15 cellular contexts compared by ENCODE assay signal in genomic region chr3:74027121-74027520, GRCh38.
DNase-seq lines count a peak whose midpoint lies in the region; ATAC-seq, FAIRE-seq and TF ChIP-seq lines count a peak whose summit lies in the region.
"Had no signal": no experiment of that assay in that cellular context is flagged by ENCODE, and none has a peak within 500 bp of the region (broad histone marks: within the 10 kb centered on the region; RNA-seq: fewer than 3 reads in every experiment).

No MANE protein-coding gene starts in this region.

- H3K27me3 ChIP-seq in mesenchymal stem cell (ENCODE audit: control insufficient read depth in 1 of 2, insufficient read depth in 1 of 2, low read length in 2 of 2) (no peaks in the 10 kb centered on the region), smooth muscle cell (ENCODE audit: low read depth) (no peaks in the 10 kb centered on the region), Peyer's patch (no peaks in the 10 kb centered on the region)
- H3K27me3 ChIP-seq: BLaER1 treated with 17β-estradiol and CSF1 and Interleukin-3, amounts not matched to agents 10 nM and 100 nM had no signal

- no peak overlapping the region for H3K23ac ChIP-seq in mesenchymal stem cell (ENCODE audit: low read length in 2 of 2)

- H3K9ac ChIP-seq in mesenchymal stem cell (ENCODE audit: low read length) (no peak overlapping the region), smooth muscle cell (ENCODE audit: low read depth) (no peak overlapping the region)
- H3K9ac ChIP-seq: BLaER1 treated with 17β-estradiol and CSF1 and Interleukin-3, amounts not matched to agents 10 nM and 100 nM had no signal

- no peak for ATAC-seq in activated CD8-positive, alpha-beta T cell treated with anti-CD3 and anti-CD28 coated beads, Interleukin-2, amount 10 ng/mL, durations not matched to agents 7 days and 5 days
- ATAC-seq: GM12878 had no signal

- 71% methylated on average over 7 of the region's 7 CpGs for WGBS in mesenchymal stem cell
- 27% methylated on average over 7 of the region's 7 CpGs for WGBS in smooth muscle cell (ENCODE audit: low lambda C conversion rate)

- TF ChIP-seq POLR2A in GM12892 (IDR thresholded peaks at IDR 0.05; ENCODE audit: low read depth, low read length) (no peak), Peyer's patch (IDR thresholded peaks at IDR 0.05) (no peak)

- no peak overlapping the region for H2AK5ac ChIP-seq in mesenchymal stem cell (ENCODE audit: low read length, severe bottlenecking)

- no peaks in the 10 kb centered on the region for H3F3A ChIP-seq in smooth muscle cell (ENCODE audit: low read depth)

- no peak overlapping the region for H2BK15ac ChIP-seq in mesenchymal stem cell (ENCODE audit: low read depth, poor library complexity, severe bottlenecking)

- no peaks in the 10 kb centered on the region for H3K27me3 Mint-ChIP-seq in activated CD8-positive, alpha-beta T cell treated with anti-CD3 and anti-CD28 coated beads, Interleukin-2, amount 10 ng/mL, durations not matched to agents 7 days and 5 days (ENCODE audit: low read depth)
- H3K27me3 Mint-ChIP-seq: CD4-positive, CD25-positive, alpha-beta regulatory T cell had no signal

- H4K91ac ChIP-seq in mesenchymal stem cell (ENCODE audit: low read length) = no peak overlapping the region

- H3K9me3 ChIP-seq in mesenchymal stem cell (ENCODE audit: control insufficient read depth, low read length) = peaks cover 5% of the 10 kb centered on the region
- H3K9me3 ChIP-seq in smooth muscle cell (replicated peaks; ENCODE audit: low read depth) = no peaks in the 10 kb centered on the region
- H3K9me3 ChIP-seq in Peyer's patch = no peaks in the 10 kb centered on the region

- H3K4me3 ChIP-seq in astrocyte of the spinal cord (ENCODE audit: low read depth, low read length) = no peak overlapping the region
- H3K4me3 ChIP-seq in mesenchymal stem cell (ENCODE audit: insufficient read depth in 1 of 2, low read depth in 1 of 2, low read length in 2 of 2) = no peak overlapping the region
- no peak overlapping the region for H3K4me3 ChIP-seq in smooth muscle cell
- H3K4me3 ChIP-seq in Peyer's patch = no peak overlapping the region
- H3K4me3 ChIP-seq: BLaER1 treated with 17β-estradiol and CSF1 and Interleukin-3, amounts not matched to agents 10 nM and 100 nM; GM12878 had no signal

- H3K79me1 ChIP-seq in mesenchymal stem cell (replicated peaks; ENCODE audit: low read length, poor library complexity, severe bottlenecking) = no peaks in the 10 kb centered on the region

- no peak overlapping the region for H2BK120ac ChIP-seq in mesenchymal stem cell (ENCODE audit: low read depth, low read length)

- H3K27ac Mint-ChIP-seq in activated CD8-positive, alpha-beta T cell treated with anti-CD3 and anti-CD28 coated beads, Interleukin-2, amount 10 ng/mL, durations not matched to agents 7 days and 5 days = no peak overlapping the region
- H3K27ac Mint-ChIP-seq: CD4-positive, CD25-positive, alpha-beta regulatory T cell; H9 had no signal

- no peaks in the 10 kb centered on the region for H3K79me2 ChIP-seq in smooth muscle cell (ENCODE audit: low read depth)

- H2AFZ ChIP-seq in mesenchymal stem cell (ENCODE audit: low read depth, low read length) (peak overlapping the region; percentile 14), smooth muscle cell (ENCODE audit: low read depth) (no peak overlapping the region)

- H3K4me1 ChIP-seq in mesenchymal stem cell (ENCODE audit: control insufficient read depth, insufficient read depth, low read depth, low read length) = peaks cover 1% of the 10 kb centered on the region
- no peaks in the 10 kb centered on the region for H3K4me1 ChIP-seq in smooth muscle cell (ENCODE audit: low read depth)
- H3K4me1 ChIP-seq in Peyer's patch = no peaks in the 10 kb centered on the region

- no peak overlapping the region for H3K4ac ChIP-seq in mesenchymal stem cell (ENCODE audit: low read depth in 1 of 2, low read length in 2 of 2)

- H3K4me2 ChIP-seq in mesenchymal stem cell (ENCODE audit: low read length, poor library complexity, severe bottlenecking) (no peak overlapping the region), smooth muscle cell (peak overlapping the region; percentile 41)
- H3K4me2 ChIP-seq: BLaER1 treated with 17β-estradiol and CSF1 and Interleukin-3, amounts not matched to agents 10 nM and 100 nM had no signal

- H3K27ac ChIP-seq in mesenchymal stem cell (ENCODE audit: low read length, poor library complexity, severe bottlenecking) (no peak overlapping the region), smooth muscle cell (ENCODE audit: low read depth) (no peak overlapping the region), Peyer's patch (no peak overlapping the region)
- H3K27ac ChIP-seq: BLaER1 treated with 17β-estradiol and CSF1 and Interleukin-3, amounts not matched to agents 10 nM and 100 nM had no signal

- TF ChIP-seq CTCF in astrocyte of the spinal cord (IDR thresholded peaks at IDR 0.05; ENCODE audit: low read depth, low read length) = no peak
- TF ChIP-seq CTCF in smooth muscle cell (IDR thresholded peaks at IDR 0.05; ENCODE audit: borderline replicate concordance, insufficient read depth, poor library complexity, severe bottlenecking) = no peak
- TF ChIP-seq CTCF in Peyer's patch (IDR thresholded peaks at IDR 0.05) = no peak

- no peak overlapping the region for H2BK12ac ChIP-seq in mesenchymal stem cell (ENCODE audit: low read length in 2 of 2)

- no peaks in the 10 kb centered on the region for H3K4me1 Mint-ChIP-seq in activated CD8-positive, alpha-beta T cell treated with anti-CD3 and anti-CD28 coated beads, Interleukin-2, amount 10 ng/mL, durations not matched to agents 7 days and 5 days (ENCODE audit: low read depth)
- H3K4me1 Mint-ChIP-seq: CD4-positive, CD25-positive, alpha-beta regulatory T cell; H9 had no signal

- in situ Hi-C loops in astrocyte of the spinal cord (cut with HindIII; ENCODE audit: low sequenced_read_pairs) = no loop called here

- peaks cover 3% of the 10 kb centered on the region for H3K9me3 Mint-ChIP-seq in activated CD8-positive, alpha-beta T cell treated with anti-CD3 and anti-CD28 coated beads, Interleukin-2, amount 10 ng/mL, durations not matched to agents 7 days and 5 days (ENCODE audit: insufficient read depth)
- H3K9me3 Mint-ChIP-seq: H9 had no signal

- POLR2A ChIA-PET in activated CD8-positive, alpha-beta T cell treated with anti-CD3 and anti-CD28 coated beads, Interleukin-2, amount 10 ng/mL, durations not matched to agents 7 days and 5 days (lab: Charles Lee) = no interaction called here

- no peaks in the 10 kb centered on the region for H4K20me1 ChIP-seq in smooth muscle cell (ENCODE audit: low read depth)
- H4K20me1 ChIP-seq: BLaER1 treated with 17β-estradiol and CSF1 and Interleukin-3, amounts not matched to agents 10 nM and 100 nM had no signal

- no peak overlapping the region for H3K4me3 Mint-ChIP-seq in activated CD8-positive, alpha-beta T cell treated with anti-CD3 and anti-CD28 coated beads, Interleukin-2, amount 10 ng/mL, durations not matched to agents 7 days and 5 days
- H3K4me3 Mint-ChIP-seq: H9 had no signal

- FAIRE-seq in GM12892 (lab: Jason Lieb, UNC) = no peak
- FAIRE-seq: GM12878, HTR-8/SVneo had no signal

- CTCF ChIA-PET in activated CD8-positive, alpha-beta T cell treated with anti-CD3 and anti-CD28 coated beads, Interleukin-2, amount 10 ng/mL, durations not matched to agents 7 days and 5 days (lab: Charles Lee) = no interaction called here

- DNase-seq in ELF-1 (ENCODE audit: low read depth, low spot score) (peak; percentile 3), astrocyte of the spinal cord (ENCODE audit: low read depth, low spot score) (peak; percentile 1), mesenchymal stem cell (no peak), smooth muscle cell (lab: John Stamatoyannopoulos, UW; ENCODE audit: unreplicated experiment) (no peak), GM12892 (ENCODE audit: insufficient read length) (no peak), Peyer's patch (no peak)
- no peak for DNase-seq in activated CD8-positive, alpha-beta T cell treated with anti-CD3 and anti-CD28 coated beads, Interleukin-2, amount 10 ng/mL, durations not matched to agents 7 days and 5 days
- DNase-seq: ACHN; CD4-positive, CD25-positive, alpha-beta regulatory T cell; DMS53; GOT3; H9 had no signal

- H3K18ac ChIP-seq in mesenchymal stem cell (ENCODE audit: low read depth in 1 of 2, low read length in 2 of 2) = no peak overlapping the region

- H3K14ac ChIP-seq in mesenchymal stem cell (ENCODE audit: low read length in 2 of 2) = peak overlapping the region in 1 of 2 experiments; percentile 32

- no peak overlapping the region for H4K8ac ChIP-seq in mesenchymal stem cell (ENCODE audit: low read length)

- H3K36me3 ChIP-seq in mesenchymal stem cell (ENCODE audit: control insufficient read depth in 1 of 2, insufficient read depth in 2 of 2, low read depth in 1 of 2, low read length in 2 of 2) (no peaks in the 10 kb centered on the region), smooth muscle cell (ENCODE audit: low read depth) (no peaks in the 10 kb centered on the region), Peyer's patch (no peaks in the 10 kb centered on the region)
- H3K36me3 ChIP-seq: BLaER1 treated with 17β-estradiol and CSF1 and Interleukin-3, amounts not matched to agents 10 nM and 100 nM had no signal

- H2BK5ac ChIP-seq in mesenchymal stem cell (ENCODE audit: low read depth, low read length, poor library complexity, severe bottlenecking) = no peak overlapping the region

- H3K36me3 Mint-ChIP-seq in activated CD8-positive, alpha-beta T cell treated with anti-CD3 and anti-CD28 coated beads, Interleukin-2, amount 10 ng/mL, durations not matched to agents 7 days and 5 days (ENCODE audit: low read depth) = no peaks in the 10 kb centered on the region
- H3K36me3 Mint-ChIP-seq: CD4-positive, CD25-positive, alpha-beta regulatory T cell had no signal

Comparison
In these comparisons a context has a peak if more than half of its experiments do, and no peak if none do; other contexts are left out.
1. DNase-seq: peak in ELF-1 (single experiment) and astrocyte of the spinal cord (single experiment); none in mesenchymal stem cell (single experiment), smooth muscle cell (single experiment), GM12892 (single experiment), activated CD8-positive, alpha-beta T cell treated with anti-CD3 and anti-CD28 coated beads, Interleukin-2, amount 10 ng/mL, durations not matched to agents 7 days and 5 days (single experiment) and Peyer's patch (0 of 3).